Comparison of ENCODE assay signal across 37 cellular contexts in the genomic region with DNA sequence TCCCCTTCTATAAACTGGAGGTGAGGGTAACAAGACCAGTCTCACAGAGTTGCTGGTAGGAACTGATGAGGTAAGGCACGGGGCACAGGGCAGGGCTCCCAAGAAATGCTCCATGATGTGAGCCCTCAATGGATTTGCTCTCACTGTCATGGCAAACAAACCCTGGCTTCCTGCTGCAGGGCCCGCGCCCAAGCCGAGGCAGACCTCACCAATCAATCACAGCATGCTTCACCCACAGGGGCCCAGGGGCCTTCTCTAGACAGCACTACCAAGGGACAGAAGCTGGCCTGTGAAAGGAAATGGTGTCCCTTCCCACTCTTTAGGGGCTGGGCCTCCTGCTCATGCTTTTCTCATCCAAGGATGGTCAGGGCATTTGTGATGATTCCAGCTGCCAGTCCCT.
"Had no signal": no experiment of that assay in that cellular context is flagged by ENCODE, and none has a peak within 500 bp of the region (broad histone marks: within the 10 kb centered on the region; RNA-seq: fewer than 3 reads in every experiment).

No MANE protein-coding gene starts in this region.

- H3K4me1 Mint-ChIP-seq: activated B cell treated with CpG ODN at 0.5 μM for 24 hours; activated CD4-positive, alpha-beta T cell treated with anti-CD3 and anti-CD28 coated beads, Interleukin-2, amount 10 ng/mL, durations not matched to agents 24 days and 14 days; activated naive CD8-positive, alpha-beta T cell treated with anti-CD3 and anti-CD28 coated beads for 36 hours; activated T-helper 17 cell treated with anti-CD3 and anti-CD28 coated beads, Interleukin-2, amount 50 U/mL, for 72 hours; central memory CD8-positive, alpha-beta T cell had no signal

- H3K4me3 ChIP-seq: adrenal gland, body of pancreas, breast epithelium had no signal

- H3K27ac Mint-ChIP-seq: activated B cell treated with CpG ODN at 0.5 μM for 24 hours; activated CD4-positive, alpha-beta memory T cell treated with anti-CD3 and anti-CD28 coated beads for 36 hours; activated CD4-positive, alpha-beta T cell treated with anti-CD3 and anti-CD28 coated beads, Interleukin-2, amount 10 ng/mL, durations not matched to agents 24 days and 14 days; activated CD8-positive, alpha-beta T cell treated with anti-CD3 and anti-CD28 coated beads for 36 hours; activated naive CD4-positive, alpha-beta T cell treated with anti-CD3 and anti-CD28 coated beads for 36 hours; activated naive CD4-positive, alpha-beta T cell treated with anti-CD3 and anti-CD28 coated beads, Interleukin-2, amount 50 U/mL, for 72 hours; activated naive CD8-positive, alpha-beta T cell treated with anti-CD3 and anti-CD28 coated beads for 36 hours; activated T-cell treated with anti-CD3 and anti-CD28 coated beads, Interleukin-2, amount 50 U/mL, for 72 hours; activated T-helper 1 cell treated with anti-CD3 and anti-CD28 coated beads, Interleukin-12 subunit alpha, Interleukin-12 subunit beta, Interleukin-2, Interleukin-4 antibody, amounts not matched to agents 30 ng/mL and 10 ng/mL and 1 ng/mL, durations not matched to agents 14 hours and 24 hours and 36 hours; activated T-helper 17 cell treated with anti-CD3 and anti-CD28 coated beads, Interleukin-2, amount 50 U/mL, for 72 hours; T-helper 2 cell treated with Interferon-gamma antibody and Interleukin-4, amounts not matched to agents 5 μg/mL and 100 μg/mL, for 36 hours had no signal

- H3K4me3 Mint-ChIP-seq: activated B cell treated with CpG ODN at 0.5 μM for 24 hours; activated CD4-positive, alpha-beta memory T cell treated with anti-CD3 and anti-CD28 coated beads for 36 hours; activated CD4-positive, alpha-beta T cell treated with anti-CD3 and anti-CD28 coated beads, Interleukin-2, amount 10 ng/mL, durations not matched to agents 24 days and 14 days; activated CD8-positive, alpha-beta T cell treated with anti-CD3 and anti-CD28 coated beads for 36 hours; activated naive CD4-positive, alpha-beta T cell treated with anti-CD3 and anti-CD28 coated beads for 36 hours; activated naive CD8-positive, alpha-beta T cell treated with anti-CD3 and anti-CD28 coated beads for 36 hours; activated T-cell treated with anti-CD3 and anti-CD28 coated beads, Interleukin-2, amount 50 U/mL, for 4 hours; activated T-cell treated with anti-CD3 and anti-CD28 coated beads, Interleukin-2, amount 50 U/mL, for 72 hours; activated T-helper 1 cell treated with anti-CD3 and anti-CD28 coated beads, Interleukin-12 subunit alpha, Interleukin-12 subunit beta, Interleukin-2, Interleukin-4 antibody, amounts not matched to agents 30 ng/mL and 10 ng/mL and 1 ng/mL, durations not matched to agents 14 hours and 24 hours and 36 hours; activated T-helper 17 cell treated with anti-CD3 and anti-CD28 coated beads, Interleukin-2, amount 50 U/mL, for 72 hours; central memory CD8-positive, alpha-beta T cell; T-helper 1 cell treated with Interleukin-12 subunit alpha and Interleukin-12 subunit beta and Interleukin-4 antibody, amounts not matched to agents 30 μg/mL and 1 μg/mL, for 36 hours; T-helper 2 cell treated with Interferon-gamma antibody and Interleukin-4, amounts not matched to agents 5 μg/mL and 100 μg/mL, for 36 hours had no signal

- H3K4me1 ChIP-seq: adrenal gland, body of pancreas, breast epithelium had no signal

- H3K9me3 Mint-ChIP-seq: activated B cell treated with CpG ODN at 0.5 μM for 24 hours; activated CD4-positive, alpha-beta memory T cell treated with anti-CD3 and anti-CD28 coated beads for 36 hours; activated CD4-positive, alpha-beta T cell treated with anti-CD3 and anti-CD28 coated beads, Interleukin-2, amount 10 ng/mL, durations not matched to agents 24 days and 14 days; activated CD8-positive, alpha-beta T cell treated with anti-CD3 and anti-CD28 coated beads for 36 hours; activated naive CD4-positive, alpha-beta T cell treated with anti-CD3 and anti-CD28 coated beads for 36 hours; activated naive CD4-positive, alpha-beta T cell treated with anti-CD3 and anti-CD28 coated beads, Interleukin-2, amount 50 U/mL, for 72 hours; activated naive CD8-positive, alpha-beta T cell treated with anti-CD3 and anti-CD28 coated beads for 36 hours; activated T-cell treated with anti-CD3 and anti-CD28 coated beads, Interleukin-2, amount 50 U/mL, for 4 hours; activated T-cell treated with anti-CD3 and anti-CD28 coated beads, Interleukin-2, amount 50 U/mL, for 72 hours; activated T-helper 1 cell treated with anti-CD3 and anti-CD28 coated beads, Interleukin-12 subunit alpha, Interleukin-12 subunit beta, Interleukin-2, Interleukin-4 antibody, amounts not matched to agents 30 ng/mL and 10 ng/mL and 1 ng/mL, durations not matched to agents 14 hours and 24 hours and 36 hours; activated T-helper 17 cell treated with anti-CD3 and anti-CD28 coated beads, Interleukin-2, amount 50 U/mL, for 72 hours; central memory CD8-positive, alpha-beta T cell; T-helper 1 cell treated with Interleukin-12 subunit alpha and Interleukin-12 subunit beta and Interleukin-4 antibody, amounts not matched to agents 30 μg/mL and 1 μg/mL, for 36 hours; T-helper 2 cell treated with Interferon-gamma antibody and Interleukin-4, amounts not matched to agents 5 μg/mL and 100 μg/mL, for 36 hours had no signal

- ATAC-seq: activated CD8-positive, alpha-beta T cell treated with anti-CD3 and anti-CD28 coated beads for 36 hours; activated naive CD4-positive, alpha-beta T cell treated with anti-CD3 and anti-CD28 coated beads, Interleukin-2, amount 50 U/mL, for 72 hours; activated T-cell treated with anti-CD3 and anti-CD28 coated beads, Interleukin-2, amount 50 U/mL, for 4 hours; activated T-cell treated with anti-CD3 and anti-CD28 coated beads, Interleukin-2, amount 50 U/mL, for 72 hours; activated T-helper 17 cell treated with anti-CD3 and anti-CD28 coated beads, Interleukin-2, amount 50 U/mL, for 72 hours; body of pancreas had no signal

- DNase-seq: activated B cell treated with CpG ODN at 0.5 μM for 24 hours; activated CD4-positive, alpha-beta memory T cell treated with anti-CD3 and anti-CD28 coated beads for 36 hours; activated CD4-positive, alpha-beta T cell treated with anti-CD3 and anti-CD28 coated beads for 4 hours; activated CD4-positive, alpha-beta T cell treated with anti-CD3 and anti-CD28 coated beads, Interleukin-2, amount 10 ng/mL, durations not matched to agents 24 days and 14 days; activated CD4-positive, alpha-beta T cell treated with anti-CD3 and anti-CD28 coated beads, Interleukin-2, amount 50 U/mL, for 1 hour; activated CD4-positive, alpha-beta T cell treated with anti-CD3 and anti-CD28 coated beads, Interleukin-2, amount 50 U/mL, for 4 hours; activated CD4-positive, CD25-positive, alpha-beta regulatory T cell treated with anti-CD3 and anti-CD28 coated beads, Interleukin-2, amount 50 U/mL, for 72 hours; activated CD8-positive, alpha-beta memory T cell treated with anti-CD3 and anti-CD28 coated beads, Interleukin-2, amount 50 U/mL, for 4 hours; activated CD8-positive, alpha-beta T cell treated with anti-CD3 and anti-CD28 coated beads for 36 hours; activated effector memory CD4-positive, alpha-beta T cell treated with anti-CD3 and anti-CD28 coated beads, Interleukin-2, amount 50 U/mL, for 16 hours; activated gamma-delta T cell treated with Interleukin-2 at 50 U/mL for 16 hours; activated naive CD4-positive, alpha-beta T cell; activated naive CD4-positive, alpha-beta T cell treated with anti-CD3 and anti-CD28 coated beads for 36 hours; activated naive CD8-positive, alpha-beta T cell treated with anti-CD3 and anti-CD28 coated beads for 36 hours; activated T-cell treated with anti-CD3 and anti-CD28 coated beads for 4 hours; activated T-cell treated with anti-CD3 and anti-CD28 coated beads, Interleukin-2, amount 50 U/mL, for 1 hour; activated T-cell treated with anti-CD3 and anti-CD28 coated beads, Interleukin-2, amount 50 U/mL, for 4 hours; activated T-cell treated with anti-CD3 and anti-CD28 coated beads, Interleukin-2, amount 50 U/mL, for 72 hours; adrenal gland; amniotic stem cell; aorta; body of pancreas; brain microvascular endothelial cell; cerebellar nuclear complex; T-helper 1 cell; T-helper 2 cell; T-helper 9 cell had no signal

- H3K27me3 ChIP-seq: adrenal gland, body of pancreas, brain microvascular endothelial cell, breast epithelium had no signal

- H3K36me3 ChIP-seq: adrenal gland, brain microvascular endothelial cell, breast epithelium had no signal

- H3K9me3 ChIP-seq: adrenal gland, body of pancreas, breast epithelium had no signal

- H3K27ac ChIP-seq: adrenal gland, body of pancreas, brain microvascular endothelial cell, breast epithelium, VCaP had no signal

- FAIRE-seq: astrocyte, TTC549 had no signal

- H3K27me3 Mint-ChIP-seq: activated B cell treated with CpG ODN at 0.5 μM for 24 hours; activated CD4-positive, alpha-beta memory T cell treated with anti-CD3 and anti-CD28 coated beads for 36 hours; activated CD4-positive, alpha-beta T cell treated with anti-CD3 and anti-CD28 coated beads, Interleukin-2, amount 10 ng/mL, durations not matched to agents 24 days and 14 days; activated CD8-positive, alpha-beta T cell treated with anti-CD3 and anti-CD28 coated beads for 36 hours; activated naive CD8-positive, alpha-beta T cell treated with anti-CD3 and anti-CD28 coated beads for 36 hours; activated T-helper 17 cell treated with anti-CD3 and anti-CD28 coated beads, Interleukin-2, amount 50 U/mL, for 72 hours; central memory CD8-positive, alpha-beta T cell had no signal
